ENCODE assay signal across 12 cellular contexts in the genomic region with DNA sequence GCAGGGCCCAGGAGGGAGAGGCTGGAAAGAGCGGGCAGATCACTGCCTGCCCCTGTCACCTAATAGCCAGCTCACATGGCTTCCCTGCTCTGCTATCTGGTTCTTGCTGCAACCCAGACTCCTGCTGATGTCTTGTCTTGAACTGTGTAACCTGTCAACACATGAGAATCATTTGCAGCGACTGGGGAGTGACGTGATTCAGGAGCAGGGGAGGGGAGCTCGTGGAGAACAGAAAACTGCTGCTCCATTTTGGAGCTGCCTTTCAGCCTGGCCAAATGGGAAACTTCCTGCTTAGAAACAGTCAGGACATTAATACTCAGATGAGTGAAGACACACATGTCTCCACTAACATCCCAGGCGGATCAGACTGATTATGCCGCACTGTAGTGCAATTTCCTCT. TPM values are rescaled to one million over a fixed set of nuclear protein-coding genes. Genes with fewer than 3 reads are reported as not detected.
DNase-seq lines count a peak whose midpoint lies in the region; ATAC-seq and TF ChIP-seq lines count a peak whose summit lies in the region.
"Had no signal": no experiment of that assay in that cellular context is flagged by ENCODE, and none has a peak within 500 bp of the region (broad histone marks: within the 10 kb centered on the region; RNA-seq: fewer than 3 reads in every experiment).

No MANE protein-coding gene starts in this region.

- H3K27me3 ChIP-seq in ascending aorta (no peaks in the 10 kb centered on the region), right cardiac atrium (ENCODE audit: control insufficient read depth, insufficient read depth) (no peaks in the 10 kb centered on the region), subcutaneous abdominal adipose tissue (ENCODE audit: control insufficient read depth in 5 of 5, insufficient read depth in 4 of 5, low read length in 5 of 5) (peaks cover 0 to 4% (median 0%) of the 10 kb centered on the region in 5 donors)

- no peak overlapping the region for H3K4me3 ChIP-seq in ascending aorta
- no peak overlapping the region for H3K4me3 ChIP-seq in right cardiac atrium (ENCODE audit: low read length)
- H3K4me3 ChIP-seq in subcutaneous abdominal adipose tissue (ENCODE audit: low read depth in 1 of 5, low read length in 5 of 5): no peak overlapping the region

- no peaks in the 10 kb centered on the region for H3K9me3 ChIP-seq in ascending aorta
- H3K9me3 ChIP-seq in right cardiac atrium (ENCODE audit: control insufficient read depth, low read length): no peaks in the 10 kb centered on the region
- no peaks in the 10 kb centered on the region for H3K9me3 ChIP-seq in subcutaneous abdominal adipose tissue (ENCODE audit: control insufficient read depth in 5 of 5, low read length in 5 of 5)

- no peak for TF ChIP-seq CTCF in ascending aorta (IDR thresholded peaks at IDR 0.05)

- intact Hi-C loops in ascending aorta (cut with DNase I): no loop called here
- intact Hi-C loops in right cardiac atrium (cut with DNase I): no loop called here

- H3K27ac ChIP-seq in ascending aorta (peak overlapping the region; percentile 91 to 93), right cardiac atrium (ENCODE audit: low read length) (peak overlapping the region; percentile 48), subcutaneous abdominal adipose tissue (ENCODE audit: low read depth, low read length) (peak overlapping the region; percentile 59)

- ATAC-seq in right cardiac atrium (peak; percentile 57 to 70), HG03025 (IDR thresholded peaks at IDR 0.05; ENCODE audit: low FRiP score, unreplicated experiment) (no peak), HG03565 (IDR thresholded peaks at IDR 0.05; ENCODE audit: unreplicated experiment) (no peak)

- WGBS in right cardiac atrium: 21% methylated on average over 6 of the region's 6 CpGs

- H3K4me1 ChIP-seq in ascending aorta: peaks cover 29 to 47% of the 10 kb centered on the region in 2 donors
- H3K4me1 ChIP-seq in right cardiac atrium (ENCODE audit: control insufficient read depth, insufficient read depth, low read length): peaks cover 25% of the 10 kb centered on the region
- peaks cover 8 to 58% (median 21%) of the 10 kb centered on the region in 5 donors for H3K4me1 ChIP-seq in subcutaneous abdominal adipose tissue (ENCODE audit: control insufficient read depth in 5 of 5, insufficient read depth in 5 of 5, low read length in 5 of 5)

- no peaks in the 10 kb centered on the region for H3K36me3 ChIP-seq in ascending aorta
- no peaks in the 10 kb centered on the region for H3K36me3 ChIP-seq in subcutaneous abdominal adipose tissue (ENCODE audit: control insufficient read depth in 5 of 5, insufficient read depth in 5 of 5, low read length in 5 of 5)

- DNase-seq in DMS53 (lab: John Stamatoyannopoulos, UW) (peak; percentile 38), DMS53 treated with DMSO at 0.1 percent for 48 hours (lab: John Stamatoyannopoulos, UW; ENCODE audit: unreplicated experiment) (no peak), ascending aorta (ENCODE audit: low spot score in 2 of 2) (peak in 1 of 2 donors; percentile 44), right cardiac atrium (peak in 2 of 3 donors; percentile 19 to 67), NOMO-1 treated with dmso at 0.1 percent for 144 hours (lab: John Stamatoyannopoulos, UW; ENCODE audit: unreplicated experiment) (no peak)
- DNase-seq: 8988T; activated T-cell treated with anti-CD3 and anti-CD28 coated beads, Interleukin-2, amount 50 U/mL, for 24 hours; OCI-M1; stimulated activated naive CD4-positive, alpha-beta T cell treated with Interleukin-2 at 50 U/mL for 16 hours had no signal

- no peak overlapping the region for H3K9ac ChIP-seq in subcutaneous abdominal adipose tissue (ENCODE audit: low read length in 5 of 5)

RNA-seq across cellular contexts. Expression of a gene that starts 38.1 kb away (rescaled TPM):
- 493 TPM for total RNA-seq in ascending aorta
- 1,000 to 10,000 TPM; 1,836 to 2,258 (median 1,899) TPM for total RNA-seq in right cardiac atrium
- polyA plus RNA-seq in right cardiac atrium: 3,516 TPM

Comparison
In these comparisons a context has a peak if more than half of its experiments do, and no peak if none do; other contexts are left out.
1. DNase-seq: peak in DMS53 (single experiment) and right cardiac atrium (2 of 3); none in DMS53 treated with DMSO at 0.1 percent for 48 hours (single experiment) and NOMO-1 treated with dmso at 0.1 percent for 144 hours (single experiment).
2. ATAC-seq: peak in right cardiac atrium (2 of 2); none in HG03025 (single experiment) and HG03565 (single experiment).
3. Peak in every context shown above with its lines, with median percentiles within 50 percentile points of each other: H3K27ac ChIP-seq.